8 cellular contexts compared by ENCODE assay signal in the genomic region with DNA sequence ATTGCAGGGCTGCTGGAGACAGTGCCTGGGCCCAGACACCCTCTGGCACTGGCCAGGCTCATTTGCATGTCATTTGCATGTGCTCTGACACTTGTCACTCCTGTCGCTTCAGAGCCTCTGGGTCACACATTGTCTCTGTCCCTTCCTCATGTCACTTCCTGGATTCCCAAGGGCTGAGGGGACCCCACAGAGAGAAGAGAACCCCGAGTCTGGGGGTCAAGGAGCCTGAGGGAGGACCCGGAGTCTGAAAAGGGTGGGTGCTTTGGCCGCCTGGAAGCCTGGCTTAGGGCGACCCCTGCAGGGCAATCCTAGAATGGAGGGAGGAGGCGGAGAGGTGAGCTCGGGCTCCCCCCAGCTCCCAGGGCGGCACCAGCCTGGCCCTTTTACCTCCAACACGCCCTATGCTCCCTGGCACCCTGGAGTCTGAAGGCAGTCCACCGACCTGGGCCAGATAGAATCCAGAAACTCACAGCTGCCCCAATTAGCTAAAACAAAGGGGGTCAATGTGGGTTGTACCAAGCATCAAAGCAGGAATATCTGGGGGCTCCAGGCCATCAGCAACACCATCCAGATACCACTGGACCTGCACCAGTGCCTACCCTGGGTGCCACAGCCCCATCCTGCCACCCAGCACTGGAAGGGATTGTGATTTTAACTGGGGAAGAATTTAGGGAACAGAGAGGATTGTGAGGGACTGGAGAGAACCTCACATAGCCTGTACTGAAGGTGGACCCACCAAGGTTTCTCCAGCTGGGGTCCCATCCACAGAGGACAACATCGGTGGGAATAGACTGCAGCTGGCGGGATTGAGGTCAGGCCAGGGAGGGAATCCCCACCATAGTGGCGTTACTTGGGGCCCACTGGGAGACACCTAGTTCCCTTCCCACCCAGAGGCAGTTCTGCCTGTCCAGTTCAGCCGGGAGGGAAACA.
DNase-seq lines count a peak whose midpoint lies in the region; ATAC-seq and TF ChIP-seq lines count a peak whose summit lies in the region.

No MANE protein-coding gene starts in this region.

- TF ChIP-seq CTCF in HL-60 (IDR thresholded peaks at IDR 0.05; ENCODE audit: insufficient read depth, low read length) (peak; percentile 89), astrocyte of the cerebellum (IDR thresholded peaks at IDR 0.05; ENCODE audit: low read depth, low read length, missing control alignments) (peak; percentile 74)

- H3K4me3 ChIP-seq in HL-60 (replicated peaks; ENCODE audit: insufficient read depth, low read length) (no peak overlapping the region), astrocyte of the cerebellum (ENCODE audit: low read depth, low read length) (no peak overlapping the region)

- H3K27me3 ChIP-seq in HL-60 (ENCODE audit: insufficient read depth, poor library complexity, severe bottlenecking): peaks cover 2% of the 10 kb centered on the region

- DNase-seq in Ammon's horn (ENCODE audit: low spot score) (peak; percentile 26), HL-60 (ENCODE audit: low read depth in 1 of 2, low spot score in 1 of 2) (peak in 1 of 2 experiments; percentile 55), T-helper 2 cell (peak; percentile 43 to 70 (median 64)), astrocyte of the cerebellum (ENCODE audit: low read depth) (no peak), islet precursor cell (peak; percentile 84), foreskin melanocyte (no peak)
- peak; percentile 62 for DNase-seq in stimulated activated CD4-positive, alpha-beta T cell treated with anti-CD3 and anti-CD28 coated beads, Interleukin-2, amount 100 ng/mL, for 4 hours (ENCODE audit: low read depth)

- in situ Hi-C loops in astrocyte of the cerebellum (cut with HindIII; ENCODE audit: low sequenced_read_pairs): no loop called here

- peak; percentile 58 for ATAC-seq in GM18870 (IDR thresholded peaks at IDR 0.05; ENCODE audit: unreplicated experiment)

- H3K27ac ChIP-seq in HL-60 (replicated peaks): no peak overlapping the region

Comparison
In these comparisons a context has a peak if more than half of its experiments do, and no peak if none do; other contexts are left out.
1. DNase-seq: peak in Ammon's horn (single experiment), T-helper 2 cell (5 of 5), islet precursor cell (single experiment) and stimulated activated CD4-positive, alpha-beta T cell treated with anti-CD3 and anti-CD28 coated beads, Interleukin-2, amount 100 ng/mL, for 4 hours (single experiment); none in astrocyte of the cerebellum (single experiment) and foreskin melanocyte (single experiment).